Comparison of ENCODE assay signal across 13 cellular contexts in genomic region chr5:102450313-102450990, GRCh38. TPM values are rescaled to one million over a fixed set of nuclear protein-coding genes. Genes with fewer than 3 reads are reported as not detected.
DNase-seq lines count a peak whose midpoint lies in the region; FAIRE-seq and TF ChIP-seq lines count a peak whose summit lies in the region.
"Had no signal": no experiment of that assay in that cellular context is flagged by ENCODE, and none has a peak within 500 bp of the region (broad histone marks: within the 10 kb centered on the region; RNA-seq: fewer than 3 reads in every experiment).

No MANE protein-coding gene starts in this region.

- H3K36me3 Mint-ChIP-seq in Calu3 (ENCODE audit: insufficient read depth, unreplicated experiment) = no peaks in the 10 kb centered on the region
- H3K36me3 Mint-ChIP-seq: natural killer cell treated with Interleukin-12 subunit alpha and Interleukin-12 subunit beta and Interleukin-15 and Interleukin-18, amount 100 ng/mL, for 72 hours had no signal

- CTCF ChIA-PET in Calu3 (lab: Charles Lee) = interaction anchor here (0.7 kb wide), 1 partner anchor 26 kb away, joined by 3 read pairs; no protein-coding TSS in a partner anchor

- no peak overlapping the region for H3K27ac ChIP-seq in tibial artery
- H3K27ac ChIP-seq: body of pancreas had no signal

- BruUV-seq in Calu3 (replicated peaks; lab: Mats Ljungman, UMichigan) = no TSS peak

- H3K4me1 ChIP-seq in NT2/D1 (ENCODE audit: insufficient read depth, insufficient read length) (no peaks in the 10 kb centered on the region), tibial artery (no peaks in the 10 kb centered on the region)
- H3K4me1 ChIP-seq: body of pancreas had no signal

- H3K4me3 Mint-ChIP-seq in Calu3 (ENCODE audit: low read depth, unreplicated experiment) = no peak overlapping the region
- H3K4me3 Mint-ChIP-seq: natural killer cell treated with Interleukin-12 subunit alpha and Interleukin-12 subunit beta and Interleukin-15 and Interleukin-18, amount 100 ng/mL, for 72 hours had no signal

- H3K4me1 Mint-ChIP-seq in Calu3 (ENCODE audit: low read depth, unreplicated experiment) = no peaks in the 10 kb centered on the region

- H3K9me3 ChIP-seq in NT2/D1 (ENCODE audit: insufficient read depth, low read length) = peaks cover 6% of the 10 kb centered on the region; the same call in 1 of the 2 replicates
- peaks cover 0 to 6% (median 5%) of the 10 kb centered on the region in 3 donors for H3K9me3 ChIP-seq in tibial artery
- H3K9me3 ChIP-seq: body of pancreas had no signal

- no peak for FAIRE-seq in D721Med (lab: Jason Lieb, UNC)
- FAIRE-seq in frontal cortex (lab: Jason Lieb, UNC) = no peak

- intact Hi-C loops in tibial artery (cut with DNase I; ENCODE audit: low total_unique reads) (no loop called here), Calu3 (cut with micrococcal nuclease; ENCODE audit: unreplicated experiment) (no loop called here)

- H3K36me3 ChIP-seq in H7 (replicated peaks; ENCODE audit: control insufficient read depth, insufficient read depth, low read length) (no peaks in the 10 kb centered on the region), NT2/D1 (ENCODE audit: insufficient read depth, insufficient read length, low read length) (no peaks in the 10 kb centered on the region), tibial artery (no peaks in the 10 kb centered on the region)

- DNase-seq in D721Med (ENCODE audit: insufficient read length, low spot score) (no peak), H7 (peak; percentile 6), NT2/D1 (ENCODE audit: low read depth, low spot score) (peak; percentile 18), fibroblast of pulmonary artery (ENCODE audit: low read depth) (peak; percentile 0), tibial artery (no peak), Calu3 (no peak), DMS153 (lab: John Stamatoyannopoulos, UW) (no peak), frontal cortex (ENCODE audit: low spot score in 2 of 2) (no peak)
- DNase-seq: body of pancreas, C1 segment of cervical spinal cord, NCI-H524 treated with DMSO at 0.1 percent for 48 hours had no signal

- H3K27ac Mint-ChIP-seq in Calu3 (ENCODE audit: unreplicated experiment) = no peak overlapping the region
- H3K27ac Mint-ChIP-seq: natural killer cell treated with Interleukin-12 subunit alpha and Interleukin-12 subunit beta and Interleukin-15 and Interleukin-18, amount 100 ng/mL, for 72 hours had no signal

- H3K9ac ChIP-seq in NT2/D1 (ENCODE audit: insufficient read length, low read depth) = no peak overlapping the region

- TF ChIP-seq CTCF in D721Med (IDR thresholded peaks at IDR 0.05; ENCODE audit: insufficient read depth, missing control alignments) (peak; percentile 17), fibroblast of pulmonary artery (IDR thresholded peaks at IDR 0.05; ENCODE audit: low read length, missing control alignments) (no peak), tibial artery (IDR thresholded peaks at IDR 0.05) (no peak), Calu3 (IDR thresholded peaks at IDR 0.05; ENCODE audit: unreplicated experiment) (no peak)

- H3K4me3 ChIP-seq in H7 (ENCODE audit: insufficient read depth, low read depth, low read length) (no peak overlapping the region), NT2/D1 (ENCODE audit: insufficient read length, low read depth) (no peak overlapping the region), fibroblast of pulmonary artery (replicated peaks; ENCODE audit: low read depth, low read length) (no peak overlapping the region), tibial artery (no peak overlapping the region)
- H3K4me3 ChIP-seq: body of pancreas had no signal

- no peaks in the 10 kb centered on the region for H3K27me3 Mint-ChIP-seq in Calu3 (ENCODE audit: unreplicated experiment)

- no peaks in the 10 kb centered on the region for H3K27me3 ChIP-seq in H7 (ENCODE audit: control insufficient read depth, insufficient read depth, low read length)
- H3K27me3 ChIP-seq in NT2/D1 (ENCODE audit: insufficient read depth, insufficient read length) = no peaks in the 10 kb centered on the region
- H3K27me3 ChIP-seq in tibial artery = no peaks in the 10 kb centered on the region
- H3K27me3 ChIP-seq: body of pancreas had no signal

- peaks cover 7% of the 10 kb centered on the region for H3K9me3 Mint-ChIP-seq in Calu3 (ENCODE audit: low read depth, unreplicated experiment)
- H3K9me3 Mint-ChIP-seq: natural killer cell treated with Interleukin-12 subunit alpha and Interleukin-12 subunit beta and Interleukin-15 and Interleukin-18, amount 100 ng/mL, for 72 hours had no signal

RNA-seq across cellular contexts. Expression of gene SLCO6A1, which starts 48.3 kb away (rescaled TPM):
- total RNA-seq in H7 (2014; rRNA removed; shearing (Covaris generic)) = 0.11 TPM in 1 of 2 replicates, not detected in the other
- not detected in 2 replicates for total RNA-seq in Calu3 (2022)
- 0.41 TPM for total RNA-seq in frontal cortex
- total RNA-seq: body of pancreas; glomerular endothelial cell; natural killer cell treated with Interleukin-12 subunit alpha and Interleukin-12 subunit beta and Interleukin-15 and Interleukin-18, amount 100 ng/mL, for 72 hours had no signal

Comparison
In these comparisons a context has a peak if more than half of its experiments do, and no peak if none do; other contexts are left out.
1. DNase-seq: peak in H7 (single experiment), NT2/D1 (single experiment) and fibroblast of pulmonary artery (single experiment); none in D721Med (single experiment), tibial artery (0 of 2), Calu3 (single experiment), DMS153 (single experiment) and frontal cortex (0 of 2).